Comparison of ENCODE assay signal across 18 cellular contexts in the genomic region with DNA sequence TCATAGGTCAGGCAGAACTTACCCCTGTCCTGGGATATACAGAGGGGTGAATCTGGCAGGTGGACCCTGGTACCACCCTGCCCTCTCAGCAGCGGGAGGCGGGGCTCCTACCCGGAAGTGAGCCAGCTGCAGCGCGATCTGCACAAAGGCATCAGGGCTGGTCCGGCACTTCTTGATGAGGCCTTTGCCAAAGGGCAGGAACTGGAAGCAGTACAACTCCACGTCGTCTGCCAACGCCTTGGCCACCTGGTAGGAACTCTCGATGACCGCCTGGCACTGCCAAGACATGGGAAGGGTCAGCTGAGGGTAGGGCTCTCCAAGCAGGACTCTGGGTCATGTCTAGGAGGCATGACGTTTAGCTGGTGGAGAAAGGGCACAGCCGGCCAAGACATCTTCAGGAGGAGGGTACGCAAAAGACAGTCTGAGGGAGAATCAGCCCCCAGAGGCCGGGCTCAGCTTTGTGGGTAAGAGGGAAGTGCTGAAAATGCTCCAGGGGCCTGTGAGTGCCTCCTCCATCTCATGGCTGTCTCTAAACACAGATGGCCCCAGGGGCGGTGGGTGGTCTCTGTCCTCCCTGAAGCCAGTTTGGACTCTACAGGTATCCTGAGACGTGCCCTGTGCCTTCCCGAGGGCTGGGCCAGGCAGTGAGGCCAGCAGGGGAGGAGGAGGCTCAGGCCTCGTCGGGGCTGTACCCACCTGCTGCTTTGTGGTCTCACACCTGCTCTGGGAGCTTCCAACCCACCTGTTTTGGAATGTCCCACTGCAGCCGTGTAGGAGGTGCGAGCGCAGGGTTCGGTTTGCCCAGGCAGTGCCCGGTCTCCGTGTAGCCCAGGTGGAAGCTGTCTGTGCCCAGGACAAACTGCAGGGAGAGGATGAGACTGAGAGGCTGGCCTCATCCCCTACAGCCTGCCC. TPM values are rescaled to one million over a fixed set of nuclear protein-coding genes. Genes with fewer than 3 reads are reported as not detected.
DNase-seq lines count a peak whose midpoint lies in the region; ATAC-seq and TF ChIP-seq lines count a peak whose summit lies in the region.
"Had no signal": no experiment of that assay in that cellular context is flagged by ENCODE, and none has a peak within 500 bp of the region (broad histone marks: within the 10 kb centered on the region; RNA-seq: fewer than 3 reads in every experiment).

No MANE protein-coding gene starts in this region.

- intact Hi-C loops in mucosa of descending colon (cut with DNase I, micrococcal nuclease) (no loop called here), right lobe of liver (cut with DNase I) (no loop called here)
- intact Hi-C loops in CD4-positive, alpha-beta T cell (cut with DNase I, micrococcal nuclease): no loop called here

- ATAC-seq in mucosa of descending colon (peak; percentile 12), right lobe of liver (no peak)
- ATAC-seq in stimulated activated naive B cell treated with anti-CD40 and anti-IgM and Interleukin-4, amounts not matched to agents 10 μg/mL and 1 μg/mL and 100 μg/mL, for 72 hours (replicated peaks): no peak
- ATAC-seq in CD4-positive, alpha-beta T cell (ENCODE audit: poor library complexity): no peak

- H3K27me3 Mint-ChIP-seq in stimulated activated naive B cell treated with anti-CD40 and anti-IgM and Interleukin-4, amounts not matched to agents 10 μg/mL and 1 μg/mL and 100 μg/mL, for 72 hours: no peaks in the 10 kb centered on the region
- no peaks in the 10 kb centered on the region for H3K27me3 Mint-ChIP-seq in CD4-positive, alpha-beta T cell

- H3K27ac Mint-ChIP-seq in stimulated activated naive B cell treated with anti-CD40 and anti-IgM and Interleukin-4, amounts not matched to agents 10 μg/mL and 1 μg/mL and 100 μg/mL, for 72 hours: peak overlapping the region; percentile 77
- H3K27ac Mint-ChIP-seq in CD4-positive, alpha-beta T cell: no peak overlapping the region
- H3K27ac Mint-ChIP-seq: CD4-positive, CD25-positive, alpha-beta regulatory T cell had no signal

- H3K27ac ChIP-seq in BLaER1 treated with 17β-estradiol and CSF1 and Interleukin-3, amounts not matched to agents 10 nM and 100 nM: no peak overlapping the region
- H3K27ac ChIP-seq in CD4-positive, alpha-beta T cell (ENCODE audit: low read depth, low read length): no peak overlapping the region
- no peak overlapping the region for H3K27ac ChIP-seq in right lobe of liver
- H3K27ac ChIP-seq: KMS-11 had no signal

- H3K27me3 ChIP-seq in BLaER1 treated with 17β-estradiol and CSF1 and Interleukin-3, amounts not matched to agents 10 nM and 100 nM: no peaks in the 10 kb centered on the region
- H3K27me3 ChIP-seq in H7 (ENCODE audit: control insufficient read depth, insufficient read depth, low read length) (no peaks in the 10 kb centered on the region), right lobe of liver (no peaks in the 10 kb centered on the region)
- H3K27me3 ChIP-seq in CD4-positive, alpha-beta T cell (ENCODE audit: control insufficient read depth, insufficient read depth, low read length): no peaks in the 10 kb centered on the region

- no peak overlapping the region for H3K4me3 ChIP-seq in BLaER1 treated with 17β-estradiol and CSF1 and Interleukin-3, amounts not matched to agents 10 nM and 100 nM
- H3K4me3 ChIP-seq in H7 (ENCODE audit: insufficient read depth, low read depth, low read length) (no peak overlapping the region), mucosa of descending colon (no peak overlapping the region), right lobe of liver (no peak overlapping the region)
- H3K4me3 ChIP-seq: HAP-1 had no signal

- POLR2A ChIA-PET in CD4-positive, alpha-beta T cell (lab: Charles Lee): no interaction called here

- H3K9me3 ChIP-seq in BLaER1 treated with 17β-estradiol and CSF1 and Interleukin-3, amounts not matched to agents 10 nM and 100 nM (replicated peaks in 1 of 11): peaks cover 0 to 4% (median 0%) of the 10 kb centered on the region in 11 experiments; a peak in 2 of 22 replicates
- H3K9me3 ChIP-seq in mucosa of descending colon (no peaks in the 10 kb centered on the region), right lobe of liver (no peaks in the 10 kb centered on the region)
- no peaks in the 10 kb centered on the region for H3K9me3 ChIP-seq in CD4-positive, alpha-beta T cell (ENCODE audit: control insufficient read depth, low read length)
- H3K9me3 ChIP-seq: Caco-2, HAP-1 had no signal

- TF ChIP-seq CTCF in mucosa of descending colon (IDR thresholded peaks at IDR 0.05) (no peak), right lobe of liver (IDR thresholded peaks at IDR 0.05) (no peak)
- no peak for TF ChIP-seq CTCF in CD4-positive, alpha-beta T cell (IDR thresholded peaks at IDR 0.05)

- peak overlapping the region; percentile 13 to 87 (median 79); a peak in 20 of 22 replicates for H3K4me2 ChIP-seq in BLaER1 treated with 17β-estradiol and CSF1 and Interleukin-3, amounts not matched to agents 10 nM and 100 nM
- H3K4me2 ChIP-seq: KMS-11 had no signal

- DNase-seq in H7: peak; percentile 40
- DNase-seq in mucosa of descending colon: no peak
- DNase-seq in stimulated activated naive B cell treated with anti-CD40 and anti-IgM and Interleukin-4, amounts not matched to agents 10 μg/mL and 1 μg/mL and 100 μg/mL, for 72 hours: no peak
- DNase-seq in cerebellum (ENCODE audit: low spot score): no peak
- DNase-seq in CD4-positive, alpha-beta T cell: no peak
- DNase-seq in right lobe of liver: no peak
- DNase-seq: ACHN; Caco-2; CD4-positive, CD25-positive, alpha-beta regulatory T cell; MV-4-11; NCI-H1694 treated with DMSO at 0.1 percent for 48 hours; NCI-H748 treated with DMSO at 0.1 percent for 48 hours; SIG-M5 had no signal

- CTCF ChIA-PET in CD4-positive, alpha-beta T cell (lab: Charles Lee): interaction anchor here (2.0 kb wide), 1 partner anchor 9 kb away, joined by 4 read pairs; a partner anchor contains a TSS

- peak overlapping the region in 4 of 11 experiments; percentile 18 to 39 (median 32); a peak in 4 of 22 replicates for H3K9ac ChIP-seq in BLaER1 treated with 17β-estradiol and CSF1 and Interleukin-3, amounts not matched to agents 10 nM and 100 nM
- H3K9ac ChIP-seq: KMS-11 had no signal

- H3K4me3 Mint-ChIP-seq in stimulated activated naive B cell treated with anti-CD40 and anti-IgM and Interleukin-4, amounts not matched to agents 10 μg/mL and 1 μg/mL and 100 μg/mL, for 72 hours: no peak overlapping the region
- H3K4me3 Mint-ChIP-seq in CD4-positive, alpha-beta T cell: no peak overlapping the region
- H3K4me3 Mint-ChIP-seq: CD4-positive, CD25-positive, alpha-beta regulatory T cell had no signal

- TF ChIP-seq POLR2A in right lobe of liver (IDR thresholded peaks at IDR 0.05): no peak

- 69% methylated on average over 5 of the region's 26 CpGs for WGBS in right lobe of liver (ENCODE audit: insufficient coverage, low coverage, low lambda C conversion rate, missing lambda C conversion rate)

- H3K9me3 Mint-ChIP-seq in stimulated activated naive B cell treated with anti-CD40 and anti-IgM and Interleukin-4, amounts not matched to agents 10 μg/mL and 1 μg/mL and 100 μg/mL, for 72 hours: no peaks in the 10 kb centered on the region
- no peaks in the 10 kb centered on the region for H3K9me3 Mint-ChIP-seq in CD4-positive, alpha-beta T cell
- H3K9me3 Mint-ChIP-seq: CD4-positive, CD25-positive, alpha-beta regulatory T cell had no signal

- peaks cover 0 to 47% (median 42%) of the 10 kb centered on the region in 10 experiments; a peak in 18 of 20 replicates for H3K4me1 ChIP-seq in BLaER1 treated with 17β-estradiol and CSF1 and Interleukin-3, amounts not matched to agents 10 nM and 100 nM
- H3K4me1 ChIP-seq in mucosa of descending colon (ENCODE audit: low read depth) (peaks cover 13% of the 10 kb centered on the region), right lobe of liver (peaks cover 0 to 30% (median 16%) of the 10 kb centered on the region in 4 donors)
- H3K4me1 ChIP-seq: HAP-1 had no signal

- peaks cover 51 to 69% of the 10 kb centered on the region in 2 donors for H3K36me3 Mint-ChIP-seq in stimulated activated naive B cell treated with anti-CD40 and anti-IgM and Interleukin-4, amounts not matched to agents 10 μg/mL and 1 μg/mL and 100 μg/mL, for 72 hours
- H3K36me3 Mint-ChIP-seq in CD4-positive, alpha-beta T cell (ENCODE audit: low read depth): peaks cover 48% of the 10 kb centered on the region

- peaks cover 49 to 98% (median 82%) of the 10 kb centered on the region in 11 experiments for H3K36me3 ChIP-seq in BLaER1 treated with 17β-estradiol and CSF1 and Interleukin-3, amounts not matched to agents 10 nM and 100 nM
- no peaks in the 10 kb centered on the region; the same call in 1 of the 2 replicates for H3K36me3 ChIP-seq in H7 (replicated peaks; ENCODE audit: control insufficient read depth, insufficient read depth, low read length)
- H3K36me3 ChIP-seq in mucosa of descending colon (ENCODE audit: low read depth): no peaks in the 10 kb centered on the region
- peaks cover 0 to 11% (median 2%) of the 10 kb centered on the region in 4 donors for H3K36me3 ChIP-seq in right lobe of liver

- H3K4me1 Mint-ChIP-seq in stimulated activated naive B cell treated with anti-CD40 and anti-IgM and Interleukin-4, amounts not matched to agents 10 μg/mL and 1 μg/mL and 100 μg/mL, for 72 hours: peaks cover 0 to 5% of the 10 kb centered on the region in 2 donors
- no peaks in the 10 kb centered on the region for H3K4me1 Mint-ChIP-seq in CD4-positive, alpha-beta T cell (ENCODE audit: low read depth)

- peaks cover 0 to 61% (median 34%) of the 10 kb centered on the region in 11 experiments; a peak in 15 of 22 replicates for H4K20me1 ChIP-seq in BLaER1 treated with 17β-estradiol and CSF1 and Interleukin-3, amounts not matched to agents 10 nM and 100 nM

RNA-seq across cellular contexts. Expression of a gene that starts 6.7 kb away (rescaled TPM):
- 24.0 and 27.6 TPM in 2 replicates for total RNA-seq in H7 (2014; rRNA removed; shearing (Covaris generic))
- 10 to 100 TPM; 24.5 to 51.6 (median 29.9) TPM for total RNA-seq in mucosa of descending colon
- 9.2 TPM for total RNA-seq in cerebellum
- total RNA-seq in CD4-positive, alpha-beta T cell: 10 to 100 TPM; 59.1 to 68.3 TPM
- 10 to 100 TPM in 5 of 6 experiments, 1 to 10 TPM in 1; 3.8 to 30.7 (median 13.0) TPM for total RNA-seq in right lobe of liver

RNA-seq across cellular contexts. Expression of a gene that starts 8.8 kb away (rescaled TPM):
- not detected in 2 replicates for total RNA-seq in H7 (2014; rRNA removed; shearing (Covaris generic))
- total RNA-seq in mucosa of descending colon (not detected), cerebellum (not detected), right lobe of liver (1 to 10 TPM in 2 of 6 experiments, not detected in 4; 3.3 to 4.7 TPM)
- not detected for total RNA-seq in CD4-positive, alpha-beta T cell
- total RNA-seq: Caco-2; CD4-positive, CD25-positive, alpha-beta regulatory T cell; HT-29; OCI-LY7 had no signal

RNA-seq across cellular contexts. Expression of a gene that starts 11.1 kb away (rescaled TPM):
- 42.1 and 54.5 TPM in 2 replicates for total RNA-seq in H7 (2014; rRNA removed; shearing (Covaris generic))
- total RNA-seq in mucosa of descending colon: 10 to 100 TPM; 79.9 to 95.0 (median 80.9) TPM
- 29.0 TPM for total RNA-seq in cerebellum
- total RNA-seq in CD4-positive, alpha-beta T cell: 100 to 1,000 TPM; 152 to 156 TPM
- 10 to 100 TPM; 10.9 to 43.4 (median 26.7) TPM for total RNA-seq in right lobe of liver

RNA-seq across cellular contexts. Expression of a gene that starts 25.8 kb away (rescaled TPM):
- not detected in 2 replicates for total RNA-seq in H7 (2014; rRNA removed; shearing (Covaris generic))
- total RNA-seq in mucosa of descending colon (1 to 10 TPM in 1 of 3 donors, under 1 TPM in 1, not detected in 1; 0.55 to 1.7 TPM), cerebellum (not detected), right lobe of liver (1 to 10 TPM in 2 of 6 experiments, under 1 TPM in 2, not detected in 2; 0.07 to 1.4 (median 0.62) TPM)
- 1 to 10 TPM; 2.3 TPM for total RNA-seq in CD4-positive, alpha-beta T cell
- total RNA-seq: HT-29 had no signal

RNA-seq across cellular contexts. Expression of a gene that starts 29.1 kb away (rescaled TPM):
- total RNA-seq in H7 (2014; rRNA removed; shearing (Covaris generic)): 1.7 and 3.4 TPM in 2 replicates
- total RNA-seq in mucosa of descending colon: 1 to 10 TPM in 1 of 3 donors, under 1 TPM in 2; 0.63 to 4.2 (median 0.64) TPM
- total RNA-seq in cerebellum: 38.4 TPM
- total RNA-seq in CD4-positive, alpha-beta T cell: under 1 TPM; 0.31 to 0.52 TPM
- 1 to 10 TPM in 1 of 6 experiments, under 1 TPM in 5; 0.15 to 1.7 (median 0.45) TPM for total RNA-seq in right lobe of liver
- total RNA-seq: HT-29 had no signal
